Comparison of ENCODE assay signal across 1 cellular context in genomic region chr7:30594540-30595460, GRCh38.
TF ChIP-seq lines count a peak whose summit lies in the region.

Gene GARS1 (plus strand): TSS chr7:30594878. CDS start chr7:30594922, 44 bp downstream.

TF ChIP-seq in H1, 55 proteins besides CTCF, POLR2A, EP300 and RAD21:
- TF ChIP-seq BACH1 (IDR thresholded peaks at IDR 0.05; ENCODE audit: low read length) (no peak), SIX5 (IDR thresholded peaks at IDR 0.05; ENCODE audit: low read depth, low read length) (no peak), POLR2AphosphoS5 (IDR thresholded peaks at IDR 0.05; ENCODE audit: low read depth, low read length) (peak; percentile 96), BCL11A (IDR thresholded peaks at IDR 0.05; ENCODE audit: low read depth in 2 of 2, low read length in 2 of 2) (no peak), ATF2 (IDR thresholded peaks at IDR 0.05; ENCODE audit: low read length) (0 out of 2 replicates have a peak, but pooled peaks have one; percentile 44), SP2 (IDR thresholded peaks at IDR 0.05; ENCODE audit: low read length) (no peak), NANOG (IDR thresholded peaks at IDR 0.05; ENCODE audit: insufficient read depth, low read depth, low read length, poor library complexity, severe bottlenecking) (no peak), BRCA1 (IDR thresholded peaks at IDR 0.05; ENCODE audit: low read depth, low read length) (no peak), KDM5A (IDR thresholded peaks at IDR 0.05; ENCODE audit: low read length) (peak; percentile 71; the same call in 1 of the 2 replicates), SAP30 (IDR thresholded peaks at IDR 0.05; ENCODE audit: insufficient read depth, insufficient replicate concordance, low read length) (peak; percentile 64), EZH2 (IDR thresholded peaks at IDR 0.05; ENCODE audit: low read depth, low read length, severe bottlenecking) (no peak), JUN (IDR thresholded peaks at IDR 0.05; ENCODE audit: low read depth, low read length) (no peak), ASH2L (IDR thresholded peaks at IDR 0.05; ENCODE audit: low read length) (peak; percentile 99), SP4 (IDR thresholded peaks at IDR 0.05; ENCODE audit: low read length) (no peak), KDM4A (IDR thresholded peaks at IDR 0.05; ENCODE audit: low read depth, low read length, severe bottlenecking) (peak; percentile 80), RFX5 (IDR thresholded peaks at IDR 0.05; ENCODE audit: borderline replicate concordance, low read depth, low read length) (no peak), HDAC2 (IDR thresholded peaks at IDR 0.05; ENCODE audit: borderline replicate concordance in 1 of 2, low read depth in 2 of 2, low read length in 2 of 2) (peak in 1 of 2 experiments; percentile 11; a peak in 1 of 4 replicates), CREB1 (IDR thresholded peaks at IDR 0.05) (peak; percentile 98), CTBP2 (IDR thresholded peaks at IDR 0.05; ENCODE audit: borderline replicate concordance, insufficient read depth, insufficient read length, low read length) (no peak), PHF8 (conservative IDR thresholded peaks at IDR 0.05; ENCODE audit: low read depth, low read length) (peak; percentile 97), SUZ12 (IDR thresholded peaks at IDR 0.05; ENCODE audit: low read length) (peak; percentile 33; the same call in 1 of the 2 replicates), CEBPB (IDR thresholded peaks at IDR 0.05; ENCODE audit: low read depth, low read length) (peak; percentile 98), GTF2F1 (IDR thresholded peaks at IDR 0.05; ENCODE audit: borderline replicate concordance, low read depth, low read length) (no peak), CHD2 (IDR thresholded peaks at IDR 0.05; ENCODE audit: low read length) (no peak), KDM1A (IDR thresholded peaks at IDR 0.05; ENCODE audit: borderline replicate concordance, low read length) (0 out of 2 replicates have a peak, but pooled peaks have one; percentile 11), TBP (IDR thresholded peaks at IDR 0.05; ENCODE audit: low read depth, low read length) (peak; percentile 92), YY1 (IDR thresholded peaks at IDR 0.05; ENCODE audit: low read depth, low read length) (no peak; the same call in 1 of the 2 replicates), RBBP5 (IDR thresholded peaks at IDR 0.05; ENCODE audit: borderline replicate concordance, low read depth, low read length) (peak; percentile 99), JUND (IDR thresholded peaks at IDR 0.05; ENCODE audit: low read length) (0 out of 2 replicates have a peak, but pooled peaks have one; percentile 40), TEAD4 (IDR thresholded peaks at IDR 0.05; ENCODE audit: low read depth, low read length) (peak; percentile 53; the same call in 1 of the 2 replicates), POU5F1 (IDR thresholded peaks at IDR 0.05; ENCODE audit: low read depth, low read length) (no peak), ATF3 (IDR thresholded peaks at IDR 0.05; ENCODE audit: insufficient read depth, low read depth, low read length) (peak; percentile 93), EGR1 (IDR thresholded peaks at IDR 0.05; ENCODE audit: borderline replicate concordance, low read depth, low read length) (0 out of 2 replicates have a peak, but pooled peaks have one; percentile 5), SIRT6 (IDR thresholded peaks at IDR 0.05; ENCODE audit: low read length) (no peak), RXRA (IDR thresholded peaks at IDR 0.05; ENCODE audit: insufficient read depth, low read depth, low read length) (no peak), USF2 (IDR thresholded peaks at IDR 0.05; ENCODE audit: low read length) (no peak), TCF12 (IDR thresholded peaks at IDR 0.05; ENCODE audit: low read depth, low read length) (no peak), SP1 (IDR thresholded peaks at IDR 0.05; ENCODE audit: low read depth, low read length) (peak; percentile 74), TAF1 (IDR thresholded peaks at IDR 0.05; ENCODE audit: low read depth, low read length) (peak; percentile 98), TAF7 (optimal IDR thresholded peaks at IDR 0.05; ENCODE audit: borderline replicate concordance, low read depth, low read length) (peak; percentile 90), SRF (IDR thresholded peaks at IDR 0.05; ENCODE audit: low read depth, low read length) (0 out of 2 replicates have a peak, but pooled peaks have one; percentile 48), CBX5 (IDR thresholded peaks at IDR 0.05; ENCODE audit: low read depth, low read length) (no peak), ZNF274 (IDR thresholded peaks at IDR 0.05; ENCODE audit: borderline replicate concordance, extremely low read depth, low read length) (no peak), SIN3A (conservative IDR thresholded peaks at IDR 0.05 in 1 of 2, IDR thresholded peaks at IDR 0.05 in 1 of 2; ENCODE audit: low read depth in 1 of 2, low read length in 2 of 2) (peak; percentile 93 to 94; a peak in 3 of 4 replicates), RNF2 (IDR thresholded peaks at IDR 0.05; ENCODE audit: borderline replicate concordance, low read depth, low read length, missing control alignments, poor library complexity, severe bottlenecking) (no peak), CHD1 (IDR thresholded peaks at IDR 0.05; ENCODE audit: low read depth, low read length) (no peak), GABPA (IDR thresholded peaks at IDR 0.05; ENCODE audit: borderline replicate concordance, insufficient read depth, low read length) (peak; percentile 77; the same call in 1 of the 2 replicates), HDAC6 (IDR thresholded peaks at IDR 0.05; ENCODE audit: low read depth, low read length) (no peak), CBX8 (IDR thresholded peaks at IDR 0.05; ENCODE audit: borderline replicate concordance, low read depth, low read length) (no peak), NRF1 (IDR thresholded peaks at IDR 0.05; ENCODE audit: low read depth, low read length) (no peak), MAFK (IDR thresholded peaks at IDR 0.05; ENCODE audit: low read depth, low read length) (no peak), FOSL1 (IDR thresholded peaks at IDR 0.05; ENCODE audit: insufficient read depth, low read depth, low read length) (no peak)
- TF ChIP-seq, protein P1, sequence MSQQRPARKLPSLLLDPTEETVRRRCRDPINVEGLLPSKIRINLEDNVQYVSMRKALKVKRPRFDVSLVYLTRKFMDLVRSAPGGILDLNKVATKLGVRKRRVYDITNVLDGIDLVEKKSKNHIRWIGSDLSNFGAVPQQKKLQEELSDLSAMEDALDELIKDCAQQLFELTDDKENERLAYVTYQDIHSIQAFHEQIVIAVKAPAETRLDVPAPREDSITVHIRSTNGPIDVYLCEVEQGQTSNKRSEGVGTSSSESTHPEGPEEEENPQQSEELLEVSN (IDR thresholded peaks at IDR 0.05): peak; percentile 57; the same call in 1 of the 2 replicates
- TF ChIP-seq, protein P2, sequence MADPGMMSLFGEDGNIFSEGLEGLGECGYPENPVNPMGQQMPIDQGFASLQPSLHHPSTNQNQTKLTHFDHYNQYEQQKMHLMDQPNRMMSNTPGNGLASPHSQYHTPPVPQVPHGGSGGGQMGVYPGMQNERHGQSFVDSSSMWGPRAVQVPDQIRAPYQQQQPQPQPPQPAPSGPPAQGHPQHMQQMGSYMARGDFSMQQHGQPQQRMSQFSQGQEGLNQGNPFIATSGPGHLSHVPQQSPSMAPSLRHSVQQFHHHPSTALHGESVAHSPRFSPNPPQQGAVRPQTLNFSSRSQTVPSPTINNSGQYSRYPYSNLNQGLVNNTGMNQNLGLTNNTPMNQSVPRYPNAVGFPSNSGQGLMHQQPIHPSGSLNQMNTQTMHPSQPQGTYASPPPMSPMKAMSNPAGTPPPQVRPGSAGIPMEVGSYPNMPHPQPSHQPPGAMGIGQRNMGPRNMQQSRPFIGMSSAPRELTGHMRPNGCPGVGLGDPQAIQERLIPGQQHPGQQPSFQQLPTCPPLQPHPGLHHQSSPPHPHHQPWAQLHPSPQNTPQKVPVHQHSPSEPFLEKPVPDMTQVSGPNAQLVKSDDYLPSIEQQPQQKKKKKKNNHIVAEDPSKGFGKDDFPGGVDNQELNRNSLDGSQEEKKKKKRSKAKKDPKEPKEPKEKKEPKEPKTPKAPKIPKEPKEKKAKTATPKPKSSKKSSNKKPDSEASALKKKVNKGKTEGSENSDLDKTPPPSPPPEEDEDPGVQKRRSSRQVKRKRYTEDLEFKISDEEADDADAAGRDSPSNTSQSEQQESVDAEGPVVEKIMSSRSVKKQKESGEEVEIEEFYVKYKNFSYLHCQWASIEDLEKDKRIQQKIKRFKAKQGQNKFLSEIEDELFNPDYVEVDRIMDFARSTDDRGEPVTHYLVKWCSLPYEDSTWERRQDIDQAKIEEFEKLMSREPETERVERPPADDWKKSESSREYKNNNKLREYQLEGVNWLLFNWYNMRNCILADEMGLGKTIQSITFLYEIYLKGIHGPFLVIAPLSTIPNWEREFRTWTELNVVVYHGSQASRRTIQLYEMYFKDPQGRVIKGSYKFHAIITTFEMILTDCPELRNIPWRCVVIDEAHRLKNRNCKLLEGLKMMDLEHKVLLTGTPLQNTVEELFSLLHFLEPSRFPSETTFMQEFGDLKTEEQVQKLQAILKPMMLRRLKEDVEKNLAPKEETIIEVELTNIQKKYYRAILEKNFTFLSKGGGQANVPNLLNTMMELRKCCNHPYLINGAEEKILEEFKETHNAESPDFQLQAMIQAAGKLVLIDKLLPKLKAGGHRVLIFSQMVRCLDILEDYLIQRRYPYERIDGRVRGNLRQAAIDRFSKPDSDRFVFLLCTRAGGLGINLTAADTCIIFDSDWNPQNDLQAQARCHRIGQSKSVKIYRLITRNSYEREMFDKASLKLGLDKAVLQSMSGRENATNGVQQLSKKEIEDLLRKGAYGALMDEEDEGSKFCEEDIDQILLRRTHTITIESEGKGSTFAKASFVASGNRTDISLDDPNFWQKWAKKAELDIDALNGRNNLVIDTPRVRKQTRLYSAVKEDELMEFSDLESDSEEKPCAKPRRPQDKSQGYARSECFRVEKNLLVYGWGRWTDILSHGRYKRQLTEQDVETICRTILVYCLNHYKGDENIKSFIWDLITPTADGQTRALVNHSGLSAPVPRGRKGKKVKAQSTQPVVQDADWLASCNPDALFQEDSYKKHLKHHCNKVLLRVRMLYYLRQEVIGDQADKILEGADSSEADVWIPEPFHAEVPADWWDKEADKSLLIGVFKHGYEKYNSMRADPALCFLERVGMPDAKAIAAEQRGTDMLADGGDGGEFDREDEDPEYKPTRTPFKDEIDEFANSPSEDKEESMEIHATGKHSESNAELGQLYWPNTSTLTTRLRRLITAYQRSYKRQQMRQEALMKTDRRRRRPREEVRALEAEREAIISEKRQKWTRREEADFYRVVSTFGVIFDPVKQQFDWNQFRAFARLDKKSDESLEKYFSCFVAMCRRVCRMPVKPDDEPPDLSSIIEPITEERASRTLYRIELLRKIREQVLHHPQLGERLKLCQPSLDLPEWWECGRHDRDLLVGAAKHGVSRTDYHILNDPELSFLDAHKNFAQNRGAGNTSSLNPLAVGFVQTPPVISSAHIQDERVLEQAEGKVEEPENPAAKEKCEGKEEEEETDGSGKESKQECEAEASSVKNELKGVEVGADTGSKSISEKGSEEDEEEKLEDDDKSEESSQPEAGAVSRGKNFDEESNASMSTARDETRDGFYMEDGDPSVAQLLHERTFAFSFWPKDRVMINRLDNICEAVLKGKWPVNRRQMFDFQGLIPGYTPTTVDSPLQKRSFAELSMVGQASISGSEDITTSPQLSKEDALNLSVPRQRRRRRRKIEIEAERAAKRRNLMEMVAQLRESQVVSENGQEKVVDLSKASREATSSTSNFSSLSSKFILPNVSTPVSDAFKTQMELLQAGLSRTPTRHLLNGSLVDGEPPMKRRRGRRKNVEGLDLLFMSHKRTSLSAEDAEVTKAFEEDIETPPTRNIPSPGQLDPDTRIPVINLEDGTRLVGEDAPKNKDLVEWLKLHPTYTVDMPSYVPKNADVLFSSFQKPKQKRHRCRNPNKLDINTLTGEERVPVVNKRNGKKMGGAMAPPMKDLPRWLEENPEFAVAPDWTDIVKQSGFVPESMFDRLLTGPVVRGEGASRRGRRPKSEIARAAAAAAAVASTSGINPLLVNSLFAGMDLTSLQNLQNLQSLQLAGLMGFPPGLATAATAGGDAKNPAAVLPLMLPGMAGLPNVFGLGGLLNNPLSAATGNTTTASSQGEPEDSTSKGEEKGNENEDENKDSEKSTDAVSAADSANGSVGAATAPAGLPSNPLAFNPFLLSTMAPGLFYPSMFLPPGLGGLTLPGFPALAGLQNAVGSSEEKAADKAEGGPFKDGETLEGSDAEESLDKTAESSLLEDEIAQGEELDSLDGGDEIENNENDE (IDR thresholded peaks at IDR 0.05; ENCODE audit: insufficient replicate concordance, low read length): no peak
- TF ChIP-seq, protein P3, sequence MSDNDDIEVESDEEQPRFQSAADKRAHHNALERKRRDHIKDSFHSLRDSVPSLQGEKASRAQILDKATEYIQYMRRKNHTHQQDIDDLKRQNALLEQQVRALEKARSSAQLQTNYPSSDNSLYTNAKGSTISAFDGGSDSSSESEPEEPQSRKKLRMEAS (IDR thresholded peaks at IDR 0.05): peak; percentile 98
